In the genomic region with DNA sequence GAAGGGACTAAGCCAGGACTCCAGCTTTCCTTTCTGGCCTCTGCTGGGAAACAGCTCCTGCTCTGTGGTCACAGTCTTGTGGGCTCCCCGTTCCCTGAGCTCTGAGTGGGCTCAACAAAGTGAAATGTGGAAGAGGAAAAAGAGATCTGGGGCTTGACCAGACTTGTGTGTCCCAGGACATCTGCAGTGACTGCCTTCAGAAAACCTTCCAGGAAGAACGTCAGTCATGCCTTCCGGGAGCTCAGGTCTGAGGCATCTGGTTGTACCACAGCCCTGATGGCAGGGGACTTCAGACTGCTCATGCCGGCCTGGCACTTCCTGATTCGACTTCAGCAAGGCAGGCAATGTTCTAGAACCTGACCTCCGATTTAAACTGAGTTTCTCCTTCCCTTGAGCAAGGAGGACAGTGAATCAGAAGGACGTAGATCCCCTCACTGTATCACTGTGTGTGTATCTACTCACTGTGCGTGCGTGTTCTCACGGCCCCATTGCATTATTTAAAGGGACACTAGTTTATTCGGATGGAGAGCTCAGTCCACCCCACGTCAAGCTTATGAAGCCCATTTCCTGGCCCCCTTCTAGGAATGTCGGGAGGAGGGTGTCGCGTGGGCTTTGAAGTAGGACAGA, we compare ENCODE assay signal across 1 cellular context.
TF ChIP-seq lines count a peak whose summit lies in the region.

No MANE protein-coding gene starts in this region.

TF ChIP-seq in HepG2, 621 proteins besides CTCF, POLR2A, EP300 and RAD21 (continued from another document and continues in another):
- TF ChIP-seq ZNF746 (CRISPR knock-in tag; IDR thresholded peaks at IDR 0.05) (no peak), RFX1 (IDR thresholded peaks at IDR 0.05) (no peak), ZNF749 (CRISPR knock-in tag; IDR thresholded peaks at IDR 0.05; ENCODE audit: borderline replicate concordance) (no peak), SNAI1 (CRISPR knock-in tag; IDR thresholded peaks at IDR 0.05; ENCODE audit: borderline replicate concordance) (no peak), ZNF703 (CRISPR knock-in tag; IDR thresholded peaks at IDR 0.05; ENCODE audit: borderline replicate concordance) (no peak), ARID2 (CRISPR knock-in tag; IDR thresholded peaks at IDR 0.05; ENCODE audit: borderline replicate concordance) (no peak; the same call in 1 of the 2 replicates), GTF3A (CRISPR knock-in tag; conservative IDR thresholded peaks at IDR 0.05) (no peak), ZNF230 (CRISPR knock-in tag; IDR thresholded peaks at IDR 0.05) (no peak), SMYD3 (CRISPR knock-in tag; IDR thresholded peaks at IDR 0.05) (no peak), ZIK1 (CRISPR knock-in tag; IDR thresholded peaks at IDR 0.05; ENCODE audit: borderline replicate concordance, low read depth) (no peak; the same call in 1 of the 2 replicates), SP1 (IDR thresholded peaks at IDR 0.05) (no peak), SP1 (CRISPR knock-in tag; IDR thresholded peaks at IDR 0.05) (no peak), RBM39 (IDR thresholded peaks at IDR 0.05; ENCODE audit: low read depth, low read length, poor library complexity, severe bottlenecking) (no peak), TARDBP (CRISPR knock-in tag; IDR thresholded peaks at IDR 0.05) (no peak; the same call in 1 of the 2 replicates), RBFOX2 (IDR thresholded peaks at IDR 0.05; ENCODE audit: low read depth, low read length) (no peak), SP4 (CRISPR knock-in tag; IDR thresholded peaks at IDR 0.05) (no peak; the same call in 1 of the 2 replicates), ZNF607 (CRISPR knock-in tag; IDR thresholded peaks at IDR 0.05; ENCODE audit: borderline replicate concordance) (no peak), CEBPG (CRISPR knock-in tag; IDR thresholded peaks at IDR 0.05) (peak; percentile 11; the same call in 1 of the 2 replicates), CENPX (CRISPR knock-in tag; IDR thresholded peaks at IDR 0.05) (no peak)
- TF ChIP-seq, protein P1, sequence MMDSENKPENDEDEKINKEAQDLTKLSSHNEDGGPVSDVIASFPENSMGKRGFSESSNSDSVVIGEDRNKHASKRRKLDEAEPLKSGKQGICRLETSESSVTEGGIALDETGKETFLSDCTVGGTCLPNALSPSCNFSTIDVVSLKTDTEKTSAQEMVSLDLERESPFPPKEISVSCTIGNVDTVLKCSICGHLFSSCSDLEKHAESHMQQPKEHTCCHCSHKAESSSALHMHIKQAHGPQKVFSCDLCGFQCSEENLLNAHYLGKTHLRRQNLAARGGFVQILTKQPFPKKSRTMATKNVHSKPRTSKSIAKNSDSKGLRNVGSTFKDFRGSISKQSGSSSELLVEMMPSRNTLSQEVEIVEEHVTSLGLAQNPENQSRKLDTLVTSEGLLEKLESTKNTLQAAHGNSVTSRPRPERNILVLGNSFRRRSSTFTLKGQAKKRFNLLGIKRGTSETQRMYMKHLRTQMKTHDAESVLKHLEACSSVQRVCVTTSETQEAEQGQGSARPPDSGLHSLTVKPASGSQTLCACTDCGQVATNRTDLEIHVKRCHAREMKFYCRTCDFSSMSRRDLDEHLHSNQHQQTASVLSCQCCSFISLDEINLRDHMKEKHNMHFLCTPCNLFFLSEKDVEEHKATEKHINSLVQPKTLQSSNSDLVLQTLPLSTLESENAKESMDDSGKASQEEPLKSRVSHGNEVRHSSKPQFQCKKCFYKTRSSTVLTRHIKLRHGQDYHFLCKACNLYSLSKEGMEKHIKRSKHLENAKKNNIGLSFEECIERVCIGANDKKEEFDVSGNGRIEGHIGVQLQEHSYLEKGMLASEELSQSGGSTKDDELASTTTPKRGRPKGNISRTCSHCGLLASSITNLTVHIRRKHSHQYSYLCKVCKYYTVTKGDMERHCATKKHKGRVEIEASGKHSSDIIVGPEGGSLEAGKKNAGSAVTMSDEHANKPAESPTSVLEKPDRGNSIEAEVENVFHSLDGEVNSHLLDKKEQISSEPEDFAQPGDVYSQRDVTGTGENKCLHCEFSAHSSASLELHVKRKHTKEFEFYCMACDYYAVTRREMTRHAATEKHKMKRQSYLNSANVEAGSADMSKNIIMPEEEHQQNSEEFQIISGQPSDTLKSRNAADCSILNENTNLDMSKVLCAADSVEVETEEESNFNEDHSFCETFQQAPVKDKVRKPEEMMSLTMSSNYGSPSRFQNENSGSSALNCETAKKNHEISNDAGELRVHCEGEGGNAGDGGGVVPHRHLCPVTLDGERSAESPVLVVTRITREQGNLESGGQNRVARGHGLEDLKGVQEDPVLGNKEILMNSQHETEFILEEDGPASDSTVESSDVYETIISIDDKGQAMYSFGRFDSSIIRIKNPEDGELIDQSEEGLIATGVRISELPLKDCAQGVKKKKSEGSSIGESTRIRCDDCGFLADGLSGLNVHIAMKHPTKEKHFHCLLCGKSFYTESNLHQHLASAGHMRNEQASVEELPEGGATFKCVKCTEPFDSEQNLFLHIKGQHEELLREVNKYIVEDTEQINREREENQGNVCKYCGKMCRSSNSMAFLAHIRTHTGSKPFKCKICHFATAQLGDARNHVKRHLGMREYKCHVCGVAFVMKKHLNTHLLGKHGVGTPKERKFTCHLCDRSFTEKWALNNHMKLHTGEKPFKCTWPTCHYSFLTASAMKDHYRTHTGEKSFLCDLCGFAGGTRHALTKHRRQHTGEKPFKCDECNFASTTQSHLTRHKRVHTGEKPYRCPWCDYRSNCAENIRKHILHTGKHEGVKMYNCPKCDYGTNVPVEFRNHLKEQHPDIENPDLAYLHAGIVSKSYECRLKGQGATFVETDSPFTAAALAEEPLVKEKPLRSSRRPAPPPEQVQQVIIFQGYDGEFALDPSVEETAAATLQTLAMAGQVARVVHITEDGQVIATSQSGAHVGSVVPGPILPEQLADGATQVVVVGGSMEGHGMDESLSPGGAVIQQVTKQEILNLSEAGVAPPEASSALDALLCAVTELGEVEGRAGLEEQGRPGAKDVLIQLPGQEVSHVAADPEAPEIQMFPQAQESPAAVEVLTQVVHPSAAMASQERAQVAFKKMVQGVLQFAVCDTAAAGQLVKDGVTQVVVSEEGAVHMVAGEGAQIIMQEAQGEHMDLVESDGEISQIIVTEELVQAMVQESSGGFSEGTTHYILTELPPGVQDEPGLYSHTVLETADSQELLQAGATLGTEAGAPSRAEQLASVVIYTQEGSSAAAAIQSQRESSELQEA (CRISPR knock-in tag; IDR thresholded peaks at IDR 0.05; ENCODE audit: not compliant biosample characterization) = no peak
- TF ChIP-seq, protein P2, sequence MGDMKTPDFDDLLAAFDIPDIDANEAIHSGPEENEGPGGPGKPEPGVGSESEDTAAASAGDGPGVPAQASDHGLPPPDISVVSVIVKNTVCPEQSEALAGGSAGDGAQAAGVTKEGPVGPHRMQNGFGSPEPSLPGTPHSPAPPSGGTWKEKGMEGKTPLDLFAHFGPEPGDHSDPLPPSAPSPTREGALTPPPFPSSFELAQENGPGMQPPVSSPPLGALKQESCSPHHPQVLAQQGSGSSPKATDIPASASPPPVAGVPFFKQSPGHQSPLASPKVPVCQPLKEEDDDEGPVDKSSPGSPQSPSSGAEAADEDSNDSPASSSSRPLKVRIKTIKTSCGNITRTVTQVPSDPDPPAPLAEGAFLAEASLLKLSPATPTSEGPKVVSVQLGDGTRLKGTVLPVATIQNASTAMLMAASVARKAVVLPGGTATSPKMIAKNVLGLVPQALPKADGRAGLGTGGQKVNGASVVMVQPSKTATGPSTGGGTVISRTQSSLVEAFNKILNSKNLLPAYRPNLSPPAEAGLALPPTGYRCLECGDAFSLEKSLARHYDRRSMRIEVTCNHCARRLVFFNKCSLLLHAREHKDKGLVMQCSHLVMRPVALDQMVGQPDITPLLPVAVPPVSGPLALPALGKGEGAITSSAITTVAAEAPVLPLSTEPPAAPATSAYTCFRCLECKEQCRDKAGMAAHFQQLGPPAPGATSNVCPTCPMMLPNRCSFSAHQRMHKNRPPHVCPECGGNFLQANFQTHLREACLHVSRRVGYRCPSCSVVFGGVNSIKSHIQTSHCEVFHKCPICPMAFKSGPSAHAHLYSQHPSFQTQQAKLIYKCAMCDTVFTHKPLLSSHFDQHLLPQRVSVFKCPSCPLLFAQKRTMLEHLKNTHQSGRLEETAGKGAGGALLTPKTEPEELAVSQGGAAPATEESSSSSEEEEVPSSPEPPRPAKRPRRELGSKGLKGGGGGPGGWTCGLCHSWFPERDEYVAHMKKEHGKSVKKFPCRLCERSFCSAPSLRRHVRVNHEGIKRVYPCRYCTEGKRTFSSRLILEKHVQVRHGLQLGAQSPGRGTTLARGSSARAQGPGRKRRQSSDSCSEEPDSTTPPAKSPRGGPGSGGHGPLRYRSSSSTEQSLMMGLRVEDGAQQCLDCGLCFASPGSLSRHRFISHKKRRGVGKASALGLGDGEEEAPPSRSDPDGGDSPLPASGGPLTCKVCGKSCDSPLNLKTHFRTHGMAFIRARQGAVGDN (CRISPR knock-in tag; IDR thresholded peaks at IDR 0.05) = no peak; the same call in 1 of the 2 replicates
- TF ChIP-seq, protein P3, sequence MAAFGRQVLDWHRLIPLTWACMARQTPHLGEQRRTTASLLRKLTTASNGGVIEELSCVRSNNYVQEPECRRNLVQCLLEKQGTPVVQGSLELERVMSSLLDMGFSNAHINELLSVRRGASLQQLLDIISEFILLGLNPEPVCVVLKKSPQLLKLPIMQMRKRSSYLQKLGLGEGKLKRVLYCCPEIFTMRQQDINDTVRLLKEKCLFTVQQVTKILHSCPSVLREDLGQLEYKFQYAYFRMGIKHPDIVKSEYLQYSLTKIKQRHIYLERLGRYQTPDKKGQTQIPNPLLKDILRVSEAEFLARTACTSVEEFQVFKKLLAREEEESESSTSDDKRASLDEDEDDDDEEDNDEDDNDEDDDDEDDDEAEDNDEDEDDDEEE (CRISPR knock-in tag; IDR thresholded peaks at IDR 0.05) = peak; percentile 37; the same call in 1 of the 2 replicates
- TF ChIP-seq, protein P4, sequence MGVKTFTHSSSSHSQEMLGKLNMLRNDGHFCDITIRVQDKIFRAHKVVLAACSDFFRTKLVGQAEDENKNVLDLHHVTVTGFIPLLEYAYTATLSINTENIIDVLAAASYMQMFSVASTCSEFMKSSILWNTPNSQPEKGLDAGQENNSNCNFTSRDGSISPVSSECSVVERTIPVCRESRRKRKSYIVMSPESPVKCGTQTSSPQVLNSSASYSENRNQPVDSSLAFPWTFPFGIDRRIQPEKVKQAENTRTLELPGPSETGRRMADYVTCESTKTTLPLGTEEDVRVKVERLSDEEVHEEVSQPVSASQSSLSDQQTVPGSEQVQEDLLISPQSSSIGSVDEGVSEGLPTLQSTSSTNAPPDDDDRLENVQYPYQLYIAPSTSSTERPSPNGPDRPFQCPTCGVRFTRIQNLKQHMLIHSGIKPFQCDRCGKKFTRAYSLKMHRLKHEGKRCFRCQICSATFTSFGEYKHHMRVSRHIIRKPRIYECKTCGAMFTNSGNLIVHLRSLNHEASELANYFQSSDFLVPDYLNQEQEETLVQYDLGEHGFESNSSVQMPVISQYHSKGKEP (CRISPR knock-in tag; IDR thresholded peaks at IDR 0.05) = no peak
- TF ChIP-seq, protein P5, sequence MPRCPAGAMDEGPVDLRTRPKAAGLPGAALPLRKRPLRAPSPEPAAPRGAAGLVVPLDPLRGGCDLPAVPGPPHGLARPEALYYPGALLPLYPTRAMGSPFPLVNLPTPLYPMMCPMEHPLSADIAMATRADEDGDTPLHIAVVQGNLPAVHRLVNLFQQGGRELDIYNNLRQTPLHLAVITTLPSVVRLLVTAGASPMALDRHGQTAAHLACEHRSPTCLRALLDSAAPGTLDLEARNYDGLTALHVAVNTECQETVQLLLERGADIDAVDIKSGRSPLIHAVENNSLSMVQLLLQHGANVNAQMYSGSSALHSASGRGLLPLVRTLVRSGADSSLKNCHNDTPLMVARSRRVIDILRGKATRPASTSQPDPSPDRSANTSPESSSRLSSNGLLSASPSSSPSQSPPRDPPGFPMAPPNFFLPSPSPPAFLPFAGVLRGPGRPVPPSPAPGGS (CRISPR knock-in tag; IDR thresholded peaks at IDR 0.05) = no peak
- TF ChIP-seq, protein P6, sequence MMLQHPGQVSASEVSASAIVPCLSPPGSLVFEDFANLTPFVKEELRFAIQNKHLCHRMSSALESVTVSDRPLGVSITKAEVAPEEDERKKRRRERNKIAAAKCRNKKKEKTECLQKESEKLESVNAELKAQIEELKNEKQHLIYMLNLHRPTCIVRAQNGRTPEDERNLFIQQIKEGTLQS (CRISPR knock-in tag; IDR thresholded peaks at IDR 0.05) = no peak
- TF ChIP-seq, protein P7, sequence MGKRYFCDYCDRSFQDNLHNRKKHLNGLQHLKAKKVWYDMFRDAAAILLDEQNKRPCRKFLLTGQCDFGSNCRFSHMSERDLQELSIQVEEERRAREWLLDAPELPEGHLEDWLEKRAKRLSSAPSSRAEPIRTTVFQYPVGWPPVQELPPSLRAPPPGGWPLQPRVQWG (CRISPR knock-in tag; IDR thresholded peaks at IDR 0.05; ENCODE audit: borderline replicate concordance, low read depth) = no peak
- TF ChIP-seq, protein P8, sequence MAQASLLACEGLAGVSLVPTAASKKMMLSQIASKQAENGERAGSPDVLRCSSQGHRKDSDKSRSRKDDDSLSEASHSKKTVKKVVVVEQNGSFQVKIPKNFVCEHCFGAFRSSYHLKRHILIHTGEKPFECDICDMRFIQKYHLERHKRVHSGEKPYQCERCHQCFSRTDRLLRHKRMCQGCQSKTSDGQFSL (CRISPR knock-in tag; IDR thresholded peaks at IDR 0.05) = no peak
- TF ChIP-seq, protein P9, sequence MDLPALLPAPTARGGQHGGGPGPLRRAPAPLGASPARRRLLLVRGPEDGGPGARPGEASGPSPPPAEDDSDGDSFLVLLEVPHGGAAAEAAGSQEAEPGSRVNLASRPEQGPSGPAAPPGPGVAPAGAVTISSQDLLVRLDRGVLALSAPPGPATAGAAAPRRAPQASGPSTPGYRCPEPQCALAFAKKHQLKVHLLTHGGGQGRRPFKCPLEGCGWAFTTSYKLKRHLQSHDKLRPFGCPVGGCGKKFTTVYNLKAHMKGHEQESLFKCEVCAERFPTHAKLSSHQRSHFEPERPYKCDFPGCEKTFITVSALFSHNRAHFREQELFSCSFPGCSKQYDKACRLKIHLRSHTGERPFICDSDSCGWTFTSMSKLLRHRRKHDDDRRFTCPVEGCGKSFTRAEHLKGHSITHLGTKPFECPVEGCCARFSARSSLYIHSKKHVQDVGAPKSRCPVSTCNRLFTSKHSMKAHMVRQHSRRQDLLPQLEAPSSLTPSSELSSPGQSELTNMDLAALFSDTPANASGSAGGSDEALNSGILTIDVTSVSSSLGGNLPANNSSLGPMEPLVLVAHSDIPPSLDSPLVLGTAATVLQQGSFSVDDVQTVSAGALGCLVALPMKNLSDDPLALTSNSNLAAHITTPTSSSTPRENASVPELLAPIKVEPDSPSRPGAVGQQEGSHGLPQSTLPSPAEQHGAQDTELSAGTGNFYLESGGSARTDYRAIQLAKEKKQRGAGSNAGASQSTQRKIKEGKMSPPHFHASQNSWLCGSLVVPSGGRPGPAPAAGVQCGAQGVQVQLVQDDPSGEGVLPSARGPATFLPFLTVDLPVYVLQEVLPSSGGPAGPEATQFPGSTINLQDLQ (CRISPR knock-in tag; IDR thresholded peaks at IDR 0.05) = no peak; the same call in 1 of the 2 replicates
